In the genomic region with DNA sequence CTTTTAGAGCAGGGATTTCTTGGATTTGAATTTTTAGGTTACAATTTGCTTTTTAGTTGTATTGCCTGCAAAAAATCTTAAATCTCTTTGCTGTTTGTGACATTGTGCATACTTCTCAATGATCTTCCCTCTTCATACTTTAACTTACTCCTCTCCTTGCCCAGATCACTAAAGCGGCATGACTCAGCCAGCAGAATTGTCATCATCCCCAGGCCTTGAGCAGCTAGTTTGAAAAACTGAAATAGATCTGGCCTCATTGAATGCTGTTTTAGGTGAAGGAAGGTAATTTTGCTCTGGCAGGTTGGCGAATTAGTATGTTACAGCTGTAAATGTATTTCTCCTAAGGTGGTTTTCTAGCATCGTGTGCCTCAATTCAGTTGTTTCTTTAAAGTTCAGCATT, we compare ENCODE assay signal across 15 cellular contexts.
DNase-seq lines count a peak whose midpoint lies in the region; ATAC-seq and TF ChIP-seq lines count a peak whose summit lies in the region.
"Had no signal": no experiment of that assay in that cellular context is flagged by ENCODE, and none has a peak within 500 bp of the region (broad histone marks: within the 10 kb centered on the region; RNA-seq: fewer than 3 reads in every experiment).

No MANE protein-coding gene starts in this region.

- no peaks in the 10 kb centered on the region for H3K36me3 Mint-ChIP-seq in GM23338 (ENCODE audit: low read depth)
- H3K36me3 Mint-ChIP-seq: CD14-positive monocyte; CD8-positive, alpha-beta memory T cell had no signal

- DNase-seq in DMS 273 (lab: John Stamatoyannopoulos, UW; ENCODE audit: unreplicated experiment) (peak; percentile 44), DMS 273 treated with DMSO at 0.1 percent for 48 hours (lab: John Stamatoyannopoulos, UW) (no peak), GM23338 (ENCODE audit: low spot score) (no peak), dorsolateral prefrontal cortex (peak in 2 of 10 donors; percentile 30 to 60), trophoblast cell (peak; percentile 7 to 12), iPS-NIHi7 (ENCODE audit: extremely low spot score) (no peak), dedifferentiated amniotic fluid mesenchymal stem cell (ENCODE audit: extremely low spot score) (no peak), left colon (no peak)
- DNase-seq: Caco-2; CD8-positive, alpha-beta memory T cell; DMS79; GM23248 had no signal

- peaks cover 2% of the 10 kb centered on the region for H3K9me3 ChIP-seq in trophoblast cell (ENCODE audit: insufficient read depth, low read depth, low read length)
- H3K9me3 ChIP-seq: Caco-2, HAP-1 had no signal

- no peak overlapping the region for H3K9ac ChIP-seq in trophoblast cell (ENCODE audit: low read length)
- H3K9ac ChIP-seq: GM23248 had no signal

- H4K20me1 ChIP-seq in GM23338 (replicated peaks; ENCODE audit: insufficient read depth): no peaks in the 10 kb centered on the region

- H4K12ac ChIP-seq in trophoblast cell (ENCODE audit: low read depth, low read length): no peak overlapping the region

- TF ChIP-seq CTCF in GM23338 (conservative IDR thresholded peaks at IDR 0.05; ENCODE audit: low read depth in 2 of 2) (no peak), dorsolateral prefrontal cortex (IDR thresholded peaks at IDR 0.05 in 54 of 56, conservative IDR thresholded peaks at IDR 0.05 in 2 of 56; ENCODE audit: low read depth in 1 of 56, partially characterized antibody in 56 of 56) (no peak)

- H3K27me3 ChIP-seq in GM23338 (ENCODE audit: insufficient read depth): no peaks in the 10 kb centered on the region
- H3K27me3 ChIP-seq in dorsolateral prefrontal cortex: no peaks in the 10 kb centered on the region
- no peaks in the 10 kb centered on the region for H3K27me3 ChIP-seq in trophoblast cell (ENCODE audit: insufficient read depth, low read length)

- H4K91ac ChIP-seq in trophoblast cell (ENCODE audit: low read depth, low read length): no peak overlapping the region

- no peaks in the 10 kb centered on the region for H3K9me3 Mint-ChIP-seq in GM23338
- H3K9me3 Mint-ChIP-seq: CD8-positive, alpha-beta memory T cell had no signal

- H3K27ac Mint-ChIP-seq in GM23338: peak overlapping the region; percentile 38
- H3K27ac Mint-ChIP-seq: CD14-positive monocyte had no signal

- no peaks in the 10 kb centered on the region for H3F3A ChIP-seq in GM23338 (replicated peaks; ENCODE audit: low read depth)

- H2AFZ ChIP-seq in GM23338: no peak overlapping the region
- H2AFZ ChIP-seq in trophoblast cell (ENCODE audit: insufficient read depth, low read length, poor library complexity): no peak overlapping the region
- H2AFZ ChIP-seq: GM23248 had no signal

- H3K4me2 ChIP-seq in GM23338 (no peak overlapping the region), trophoblast cell (ENCODE audit: low read length) (no peak overlapping the region)

- intact Hi-C loops in dorsolateral prefrontal cortex (cut with DNase I) (no loop called here), left colon (cut with DNase I, micrococcal nuclease) (no loop called here)

- H3K79me1 ChIP-seq in trophoblast cell (ENCODE audit: low read length): no peaks in the 10 kb centered on the region

- H3K4me3 Mint-ChIP-seq in GM23338: no peak overlapping the region
- H3K4me3 Mint-ChIP-seq: CD14-positive monocyte; CD8-positive, alpha-beta memory T cell had no signal

- no peak overlapping the region for H4K8ac ChIP-seq in trophoblast cell (ENCODE audit: low read depth, low read length)

- H3K27ac ChIP-seq in GM23338 (ENCODE audit: low read depth) (0 out of 2 replicates have a peak overlapping the region, but pooled peaks have one; percentile 53), dorsolateral prefrontal cortex (peak overlapping the region in 33 of 59 donors; percentile 4 to 82 (median 49)), trophoblast cell (ENCODE audit: low read depth, low read length) (no peak overlapping the region)
- H3K27ac ChIP-seq: 22Rv1, GM23248 had no signal

- no peak overlapping the region for H3K23ac ChIP-seq in trophoblast cell (ENCODE audit: low read length)

- WGBS in trophoblast cell (ENCODE audit: extremely low coverage, insufficient coverage, insufficient read length): no CpG with 5 or more reads among the region's 3 CpGs

- ATAC-seq in GM23338 (no peak), left colon (no peak)

- H2BK120ac ChIP-seq in trophoblast cell (ENCODE audit: insufficient read depth, low read length, poor library complexity): no peak overlapping the region

- no peaks in the 10 kb centered on the region for H3K36me3 ChIP-seq in GM23338 (ENCODE audit: insufficient read depth)
- no peaks in the 10 kb centered on the region for H3K36me3 ChIP-seq in trophoblast cell (ENCODE audit: control insufficient read depth in 1 of 2, insufficient read depth in 2 of 2, low read length in 2 of 2)
- H3K36me3 ChIP-seq: HAP-1 had no signal

- no peaks in the 10 kb centered on the region for H3K9me2 ChIP-seq in GM23338 (ENCODE audit: insufficient read depth)

- H2BK5ac ChIP-seq in trophoblast cell (ENCODE audit: low read depth, low read length, poor library complexity): no peak overlapping the region

- H3K27me3 Mint-ChIP-seq in GM23338 (ENCODE audit: insufficient read depth, low read depth, poor library complexity): no peaks in the 10 kb centered on the region

- no peak overlapping the region for H3K14ac ChIP-seq in trophoblast cell (ENCODE audit: low read length)

- peaks cover 29% of the 10 kb centered on the region for H3K4me1 Mint-ChIP-seq in GM23338
- H3K4me1 Mint-ChIP-seq: CD14-positive monocyte; CD8-positive, alpha-beta memory T cell had no signal

- no peak overlapping the region for H3K18ac ChIP-seq in trophoblast cell (ENCODE audit: low read length)

- peaks cover 30% of the 10 kb centered on the region for H3K4me1 ChIP-seq in GM23338 (ENCODE audit: insufficient read depth)
- H3K4me1 ChIP-seq in trophoblast cell (ENCODE audit: control insufficient read depth in 1 of 2, insufficient read depth in 2 of 2, low read length in 2 of 2): peaks cover 0 to 5% of the 10 kb centered on the region in 2 experiments
- H3K4me1 ChIP-seq: Caco-2, HAP-1 had no signal

- H2BK12ac ChIP-seq in trophoblast cell (ENCODE audit: low read length): no peak overlapping the region

- H3K79me2 ChIP-seq in GM23338 (replicated peaks; ENCODE audit: insufficient read depth) (peaks cover 47% of the 10 kb centered on the region), trophoblast cell (ENCODE audit: control insufficient read depth, insufficient read depth, low read length, poor library complexity) (no peaks in the 10 kb centered on the region)

- no peak overlapping the region for H2AK5ac ChIP-seq in trophoblast cell (ENCODE audit: low read length)

- H3K4me3 ChIP-seq in GM23338: no peak overlapping the region
- no peak overlapping the region for H3K4me3 ChIP-seq in dorsolateral prefrontal cortex
- H3K4me3 ChIP-seq in trophoblast cell (ENCODE audit: low read depth, low read length): no peak overlapping the region
- H3K4me3 ChIP-seq: GM23248, HAP-1 had no signal

- no peak overlapping the region for H3K4ac ChIP-seq in trophoblast cell (ENCODE audit: low read depth, low read length)

TF ChIP-seq in GM23338, 12 proteins besides CTCF, POLR2A, EP300 and RAD21 (continues in another document):
- TF ChIP-seq STAT1 (IDR thresholded peaks at IDR 0.05; ENCODE audit: unreplicated experiment): no peak
- TF ChIP-seq, protein P1, sequence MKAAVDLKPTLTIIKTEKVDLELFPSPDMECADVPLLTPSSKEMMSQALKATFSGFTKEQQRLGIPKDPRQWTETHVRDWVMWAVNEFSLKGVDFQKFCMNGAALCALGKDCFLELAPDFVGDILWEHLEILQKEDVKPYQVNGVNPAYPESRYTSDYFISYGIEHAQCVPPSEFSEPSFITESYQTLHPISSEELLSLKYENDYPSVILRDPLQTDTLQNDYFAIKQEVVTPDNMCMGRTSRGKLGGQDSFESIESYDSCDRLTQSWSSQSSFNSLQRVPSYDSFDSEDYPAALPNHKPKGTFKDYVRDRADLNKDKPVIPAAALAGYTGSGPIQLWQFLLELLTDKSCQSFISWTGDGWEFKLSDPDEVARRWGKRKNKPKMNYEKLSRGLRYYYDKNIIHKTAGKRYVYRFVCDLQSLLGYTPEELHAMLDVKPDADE (IDR thresholded peaks at IDR 0.05): no peak
- TF ChIP-seq, protein P2, sequence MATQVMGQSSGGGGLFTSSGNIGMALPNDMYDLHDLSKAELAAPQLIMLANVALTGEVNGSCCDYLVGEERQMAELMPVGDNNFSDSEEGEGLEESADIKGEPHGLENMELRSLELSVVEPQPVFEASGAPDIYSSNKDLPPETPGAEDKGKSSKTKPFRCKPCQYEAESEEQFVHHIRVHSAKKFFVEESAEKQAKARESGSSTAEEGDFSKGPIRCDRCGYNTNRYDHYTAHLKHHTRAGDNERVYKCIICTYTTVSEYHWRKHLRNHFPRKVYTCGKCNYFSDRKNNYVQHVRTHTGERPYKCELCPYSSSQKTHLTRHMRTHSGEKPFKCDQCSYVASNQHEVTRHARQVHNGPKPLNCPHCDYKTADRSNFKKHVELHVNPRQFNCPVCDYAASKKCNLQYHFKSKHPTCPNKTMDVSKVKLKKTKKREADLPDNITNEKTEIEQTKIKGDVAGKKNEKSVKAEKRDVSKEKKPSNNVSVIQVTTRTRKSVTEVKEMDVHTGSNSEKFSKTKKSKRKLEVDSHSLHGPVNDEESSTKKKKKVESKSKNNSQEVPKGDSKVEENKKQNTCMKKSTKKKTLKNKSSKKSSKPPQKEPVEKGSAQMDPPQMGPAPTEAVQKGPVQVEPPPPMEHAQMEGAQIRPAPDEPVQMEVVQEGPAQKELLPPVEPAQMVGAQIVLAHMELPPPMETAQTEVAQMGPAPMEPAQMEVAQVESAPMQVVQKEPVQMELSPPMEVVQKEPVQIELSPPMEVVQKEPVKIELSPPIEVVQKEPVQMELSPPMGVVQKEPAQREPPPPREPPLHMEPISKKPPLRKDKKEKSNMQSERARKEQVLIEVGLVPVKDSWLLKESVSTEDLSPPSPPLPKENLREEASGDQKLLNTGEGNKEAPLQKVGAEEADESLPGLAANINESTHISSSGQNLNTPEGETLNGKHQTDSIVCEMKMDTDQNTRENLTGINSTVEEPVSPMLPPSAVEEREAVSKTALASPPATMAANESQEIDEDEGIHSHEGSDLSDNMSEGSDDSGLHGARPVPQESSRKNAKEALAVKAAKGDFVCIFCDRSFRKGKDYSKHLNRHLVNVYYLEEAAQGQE (IDR thresholded peaks at IDR 0.05; ENCODE audit: unreplicated experiment): no peak
- TF ChIP-seq JUNB (IDR thresholded peaks at IDR 0.05; ENCODE audit: unreplicated experiment): no peak
- no peak for TF ChIP-seq ZNF114 (CRISPR knock-in tag; IDR thresholded peaks at IDR 0.05)
- no peak for TF ChIP-seq ZNF331 (CRISPR knock-in tag; IDR thresholded peaks at IDR 0.05; ENCODE audit: low read depth)
- TF ChIP-seq CREB1 (CRISPR knock-in tag; IDR thresholded peaks at IDR 0.05; ENCODE audit: low read depth): no peak
- TF ChIP-seq POLR2AphosphoS5 (IDR thresholded peaks at IDR 0.05; ENCODE audit: low read depth): no peak
- no peak for TF ChIP-seq NANOG (IDR thresholded peaks at IDR 0.05; ENCODE audit: borderline replicate concordance)
- TF ChIP-seq EZH2 (IDR thresholded peaks at IDR 0.05; ENCODE audit: low read depth, unreplicated experiment): no peak

Comparison
In these comparisons a context has a peak if more than half of its experiments do, and no peak if none do; other contexts are left out.
1. DNase-seq: peak in DMS 273 (single experiment) and trophoblast cell (2 of 2); none in DMS 273 treated with DMSO at 0.1 percent for 48 hours (single experiment), GM23338 (single experiment), iPS-NIHi7 (single experiment), dedifferentiated amniotic fluid mesenchymal stem cell (single experiment) and left colon (0 of 2).